Comparison of ENCODE assay signal across 2 cellular contexts in genomic region chr19:1383311-1384084, GRCh38.
TF ChIP-seq lines count a peak whose summit lies in the region.

Gene NDUFS7 (plus strand): TSS chr19:1383907. CDS start chr19:1383927, 20 bp downstream.

TF ChIP-seq in A549, 52 proteins besides CTCF, POLR2A, EP300 and RAD21 (continued from another document):
- TF ChIP-seq PBX3 (IDR thresholded peaks at IDR 0.05), result peak; percentile 23; the same call in 1 of the 2 replicates
- TF ChIP-seq ATOH8 (CRISPR knock-in tag; IDR thresholded peaks at IDR 0.05; ENCODE audit: low read depth), result no peak
- no peak for TF ChIP-seq ZSCAN20 (CRISPR knock-in tag; IDR thresholded peaks at IDR 0.05)
- no peak for TF ChIP-seq ZFP36 (IDR thresholded peaks at IDR 0.05; ENCODE audit: borderline replicate concordance, partially characterized antibody)
- no peak for TF ChIP-seq NR3C1 (IDR thresholded peaks at IDR 0.05)
- TF ChIP-seq TP53 (CRISPR knock-in tag; IDR thresholded peaks at IDR 0.05), result no peak
- no peak for TF ChIP-seq NFE2L2 (conservative IDR thresholded peaks at IDR 0.05; ENCODE audit: low read length)
- TF ChIP-seq PHF8 (IDR thresholded peaks at IDR 0.05; ENCODE audit: borderline replicate concordance, low read depth), result 0 out of 2 replicates have a peak, but pooled peaks have one; percentile 31
- no peak for TF ChIP-seq CHD4 (IDR thresholded peaks at IDR 0.05; ENCODE audit: borderline replicate concordance)
- TF ChIP-seq FOSL2 (IDR thresholded peaks at IDR 0.05), result no peak
- TF ChIP-seq FOSL2 (CRISPR knock-in tag; IDR thresholded peaks at IDR 0.05), result peak; percentile 32; the same call in 1 of the 2 replicates
- TF ChIP-seq TFCP2L1 (CRISPR knock-in tag; IDR thresholded peaks at IDR 0.05), result 0 out of 2 replicates have a peak, but pooled peaks have one; percentile 31
- no peak for TF ChIP-seq GATA3 (IDR thresholded peaks at IDR 0.05; ENCODE audit: borderline replicate concordance)
- no peak for TF ChIP-seq CBX2 (IDR thresholded peaks at IDR 0.05; ENCODE audit: borderline replicate concordance, low read depth)
- TF ChIP-seq, protein P1, sequence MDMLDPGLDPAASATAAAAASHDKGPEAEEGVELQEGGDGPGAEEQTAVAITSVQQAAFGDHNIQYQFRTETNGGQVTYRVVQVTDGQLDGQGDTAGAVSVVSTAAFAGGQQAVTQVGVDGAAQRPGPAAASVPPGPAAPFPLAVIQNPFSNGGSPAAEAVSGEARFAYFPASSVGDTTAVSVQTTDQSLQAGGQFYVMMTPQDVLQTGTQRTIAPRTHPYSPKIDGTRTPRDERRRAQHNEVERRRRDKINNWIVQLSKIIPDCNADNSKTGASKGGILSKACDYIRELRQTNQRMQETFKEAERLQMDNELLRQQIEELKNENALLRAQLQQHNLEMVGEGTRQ (IDR thresholded peaks at IDR 0.05), result peak; percentile 41; the same call in 1 of the 2 replicates
- no peak for TF ChIP-seq CBX8 (IDR thresholded peaks at IDR 0.05)

TF ChIP-seq in K562, 482 proteins besides CTCF, POLR2A, EP300 and RAD21 (continued from another document and continues in another):
- TF ChIP-seq ZNF316 (IDR thresholded peaks at IDR 0.05) (no peak), SMAD4 (CRISPR knock-in tag; conservative IDR thresholded peaks at IDR 0.05) (peak; percentile 93), ZNF12 (CRISPR knock-in tag; IDR thresholded peaks at IDR 0.05) (0 out of 2 replicates have a peak, but pooled peaks have one; percentile 66), MGA (IDR thresholded peaks at IDR 0.05) (no peak; the same call in 1 of the 2 replicates), HNRNPH1 (optimal IDR thresholded peaks at IDR 0.05; ENCODE audit: low read depth, low read length) (no peak), DACH1 (IDR thresholded peaks at IDR 0.05; ENCODE audit: partially characterized antibody) (peak; percentile 12), CEBPG (CRISPR knock-in tag; IDR thresholded peaks at IDR 0.05) (peak; percentile 99), CEBPG (tag; conservative IDR thresholded peaks at IDR 0.05 in 1 of 2, IDR thresholded peaks at IDR 0.05 in 1 of 2) (peak; percentile 98), GATA2 (CRISPR knock-in tag; IDR thresholded peaks at IDR 0.05) (no peak), TAF7 (tag; IDR thresholded peaks at IDR 0.05) (peak; percentile 51; the same call in 1 of the 2 replicates), ZBTB17 (CRISPR knock-in tag; IDR thresholded peaks at IDR 0.05) (0 out of 2 replicates have a peak, but pooled peaks have one; percentile 81), MAFG (tag; conservative IDR thresholded peaks at IDR 0.05) (no peak), ZNF431 (CRISPR knock-in tag; IDR thresholded peaks at IDR 0.05) (peak; percentile 63; the same call in 1 of the 2 replicates), ILK (tag; IDR thresholded peaks at IDR 0.05; ENCODE audit: borderline replicate concordance, low read depth) (no peak), MECOM (CRISPR knock-in tag; IDR thresholded peaks at IDR 0.05) (no peak)
- TF ChIP-seq, protein P2, sequence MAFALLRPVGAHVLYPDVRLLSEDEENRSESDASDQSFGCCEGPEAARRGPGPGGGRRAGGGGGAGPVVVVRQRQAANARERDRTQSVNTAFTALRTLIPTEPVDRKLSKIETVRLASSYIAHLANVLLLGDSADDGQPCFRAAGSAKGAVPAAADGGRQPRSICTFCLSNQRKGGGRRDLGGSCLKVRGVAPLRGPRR (CRISPR knock-in tag; IDR thresholded peaks at IDR 0.05), result no peak
- TF ChIP-seq, protein P3, sequence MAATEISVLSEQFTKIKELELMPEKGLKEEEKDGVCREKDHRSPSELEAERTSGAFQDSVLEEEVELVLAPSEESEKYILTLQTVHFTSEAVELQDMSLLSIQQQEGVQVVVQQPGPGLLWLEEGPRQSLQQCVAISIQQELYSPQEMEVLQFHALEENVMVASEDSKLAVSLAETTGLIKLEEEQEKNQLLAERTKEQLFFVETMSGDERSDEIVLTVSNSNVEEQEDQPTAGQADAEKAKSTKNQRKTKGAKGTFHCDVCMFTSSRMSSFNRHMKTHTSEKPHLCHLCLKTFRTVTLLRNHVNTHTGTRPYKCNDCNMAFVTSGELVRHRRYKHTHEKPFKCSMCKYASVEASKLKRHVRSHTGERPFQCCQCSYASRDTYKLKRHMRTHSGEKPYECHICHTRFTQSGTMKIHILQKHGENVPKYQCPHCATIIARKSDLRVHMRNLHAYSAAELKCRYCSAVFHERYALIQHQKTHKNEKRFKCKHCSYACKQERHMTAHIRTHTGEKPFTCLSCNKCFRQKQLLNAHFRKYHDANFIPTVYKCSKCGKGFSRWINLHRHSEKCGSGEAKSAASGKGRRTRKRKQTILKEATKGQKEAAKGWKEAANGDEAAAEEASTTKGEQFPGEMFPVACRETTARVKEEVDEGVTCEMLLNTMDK (IDR thresholded peaks at IDR 0.05; ENCODE audit: borderline replicate concordance, insufficient read depth, low read depth, low read length, poor library complexity, severe bottlenecking), result no peak
- TF ChIP-seq, protein P4, sequence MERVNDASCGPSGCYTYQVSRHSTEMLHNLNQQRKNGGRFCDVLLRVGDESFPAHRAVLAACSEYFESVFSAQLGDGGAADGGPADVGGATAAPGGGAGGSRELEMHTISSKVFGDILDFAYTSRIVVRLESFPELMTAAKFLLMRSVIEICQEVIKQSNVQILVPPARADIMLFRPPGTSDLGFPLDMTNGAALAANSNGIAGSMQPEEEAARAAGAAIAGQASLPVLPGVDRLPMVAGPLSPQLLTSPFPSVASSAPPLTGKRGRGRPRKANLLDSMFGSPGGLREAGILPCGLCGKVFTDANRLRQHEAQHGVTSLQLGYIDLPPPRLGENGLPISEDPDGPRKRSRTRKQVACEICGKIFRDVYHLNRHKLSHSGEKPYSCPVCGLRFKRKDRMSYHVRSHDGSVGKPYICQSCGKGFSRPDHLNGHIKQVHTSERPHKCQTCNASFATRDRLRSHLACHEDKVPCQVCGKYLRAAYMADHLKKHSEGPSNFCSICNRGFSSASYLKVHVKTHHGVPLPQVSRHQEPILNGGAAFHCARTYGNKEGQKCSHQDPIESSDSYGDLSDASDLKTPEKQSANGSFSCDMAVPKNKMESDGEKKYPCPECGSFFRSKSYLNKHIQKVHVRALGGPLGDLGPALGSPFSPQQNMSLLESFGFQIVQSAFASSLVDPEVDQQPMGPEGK (CRISPR knock-in tag; IDR thresholded peaks at IDR 0.05; ENCODE audit: borderline replicate concordance), result no peak
- TF ChIP-seq, protein P5, sequence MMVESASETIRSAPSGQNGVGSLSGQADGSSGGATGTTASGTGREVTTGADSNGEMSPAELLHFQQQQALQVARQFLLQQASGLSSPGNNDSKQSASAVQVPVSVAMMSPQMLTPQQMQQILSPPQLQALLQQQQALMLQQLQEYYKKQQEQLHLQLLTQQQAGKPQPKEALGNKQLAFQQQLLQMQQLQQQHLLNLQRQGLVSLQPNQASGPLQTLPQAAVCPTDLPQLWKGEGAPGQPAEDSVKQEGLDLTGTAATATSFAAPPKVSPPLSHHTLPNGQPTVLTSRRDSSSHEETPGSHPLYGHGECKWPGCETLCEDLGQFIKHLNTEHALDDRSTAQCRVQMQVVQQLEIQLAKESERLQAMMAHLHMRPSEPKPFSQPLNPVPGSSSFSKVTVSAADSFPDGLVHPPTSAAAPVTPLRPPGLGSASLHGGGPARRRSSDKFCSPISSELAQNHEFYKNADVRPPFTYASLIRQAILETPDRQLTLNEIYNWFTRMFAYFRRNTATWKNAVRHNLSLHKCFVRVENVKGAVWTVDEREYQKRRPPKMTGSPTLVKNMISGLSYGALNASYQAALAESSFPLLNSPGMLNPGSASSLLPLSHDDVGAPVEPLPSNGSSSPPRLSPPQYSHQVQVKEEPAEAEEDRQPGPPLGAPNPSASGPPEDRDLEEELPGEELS (CRISPR knock-in tag; IDR thresholded peaks at IDR 0.05; ENCODE audit: borderline replicate concordance), result peak; percentile 82; the same call in 1 of the 2 replicates
- TF ChIP-seq, protein P6, sequence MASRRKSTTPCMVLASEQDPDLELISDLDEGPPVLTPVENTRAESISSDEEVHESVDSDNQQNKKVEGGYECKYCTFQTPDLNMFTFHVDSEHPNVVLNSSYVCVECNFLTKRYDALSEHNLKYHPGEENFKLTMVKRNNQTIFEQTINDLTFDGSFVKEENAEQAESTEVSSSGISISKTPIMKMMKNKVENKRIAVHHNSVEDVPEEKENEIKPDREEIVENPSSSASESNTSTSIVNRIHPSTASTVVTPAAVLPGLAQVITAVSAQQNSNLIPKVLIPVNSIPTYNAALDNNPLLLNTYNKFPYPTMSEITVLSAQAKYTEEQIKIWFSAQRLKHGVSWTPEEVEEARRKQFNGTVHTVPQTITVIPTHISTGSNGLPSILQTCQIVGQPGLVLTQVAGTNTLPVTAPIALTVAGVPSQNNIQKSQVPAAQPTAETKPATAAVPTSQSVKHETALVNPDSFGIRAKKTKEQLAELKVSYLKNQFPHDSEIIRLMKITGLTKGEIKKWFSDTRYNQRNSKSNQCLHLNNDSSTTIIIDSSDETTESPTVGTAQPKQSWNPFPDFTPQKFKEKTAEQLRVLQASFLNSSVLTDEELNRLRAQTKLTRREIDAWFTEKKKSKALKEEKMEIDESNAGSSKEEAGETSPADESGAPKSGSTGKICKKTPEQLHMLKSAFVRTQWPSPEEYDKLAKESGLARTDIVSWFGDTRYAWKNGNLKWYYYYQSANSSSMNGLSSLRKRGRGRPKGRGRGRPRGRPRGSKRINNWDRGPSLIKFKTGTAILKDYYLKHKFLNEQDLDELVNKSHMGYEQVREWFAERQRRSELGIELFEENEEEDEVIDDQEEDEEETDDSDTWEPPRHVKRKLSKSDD (conservative IDR thresholded peaks at IDR 0.05; ENCODE audit: low read length), result peak; percentile 81; the same call in 1 of the 2 replicates
